In the genomic region with DNA sequence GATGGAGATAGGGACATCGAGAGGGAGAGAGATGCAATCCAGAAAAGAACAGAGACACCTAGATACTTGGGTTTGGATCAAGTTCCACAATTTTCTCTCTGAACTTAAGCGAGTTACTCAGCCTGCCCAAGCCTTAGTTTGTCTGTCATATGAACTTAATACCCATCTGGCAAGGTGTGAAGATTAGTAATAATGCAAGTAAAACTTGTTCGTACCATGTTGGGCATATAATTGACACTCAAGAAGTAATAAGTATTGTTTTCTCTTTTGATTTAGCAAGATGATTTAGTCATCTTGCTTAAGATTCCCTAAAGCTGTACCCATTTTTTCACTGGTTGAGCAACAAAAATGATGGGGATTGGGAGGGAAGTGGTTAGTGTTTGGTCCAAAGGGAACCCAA, we compare ENCODE assay signal across 17 cellular contexts. TPM values are rescaled to one million over a fixed set of nuclear protein-coding genes. Genes with fewer than 3 reads are reported as not detected.
DNase-seq lines count a peak whose midpoint lies in the region; ATAC-seq, FAIRE-seq and TF ChIP-seq lines count a peak whose summit lies in the region.
"Had no signal": no experiment of that assay in that cellular context is flagged by ENCODE, and none has a peak within 500 bp of the region (broad histone marks: within the 10 kb centered on the region; RNA-seq: fewer than 3 reads in every experiment).

No MANE protein-coding gene starts in this region.

- H3K36me3 ChIP-seq in Loucy (ENCODE audit: insufficient read depth, low read length), result no peaks in the 10 kb centered on the region
- H3K36me3 ChIP-seq: tibial nerve had no signal

- H3K9me3 ChIP-seq in Loucy (ENCODE audit: insufficient read depth, low read depth, low read length), result no peaks in the 10 kb centered on the region
- H3K9me3 ChIP-seq: tibial nerve had no signal

- H3K79me2 ChIP-seq in Loucy (ENCODE audit: insufficient read depth, low read length), result peaks cover 77% of the 10 kb centered on the region

- peak overlapping the region; percentile 9 for H3K27ac ChIP-seq in caudate nucleus (ENCODE audit: low read depth, low read length)

- no peak for TF ChIP-seq CTCF in Loucy (conservative IDR thresholded peaks at IDR 0.05; ENCODE audit: low read length)
- no peak for TF ChIP-seq CTCF in osteocyte (IDR thresholded peaks at IDR 0.05)

- no peak for ATAC-seq in stimulated activated naive B cell treated with anti-CD40 and anti-IgM and Interleukin-4, amounts not matched to agents 10 μg/mL and 1 μg/mL and 100 μg/mL, for 72 hours (replicated peaks)
- ATAC-seq in HG03045 (IDR thresholded peaks at IDR 0.05; ENCODE audit: unreplicated experiment), result no peak
- ATAC-seq: Panc1 had no signal

- no peak overlapping the region for H2AFZ ChIP-seq in Loucy (ENCODE audit: low read length)

- no peak overlapping the region for H3K4me3 Mint-ChIP-seq in osteocyte (ENCODE audit: unreplicated experiment)
- H3K4me3 Mint-ChIP-seq in stimulated activated naive B cell treated with anti-CD40 and anti-IgM and Interleukin-4, amounts not matched to agents 10 μg/mL and 1 μg/mL and 100 μg/mL, for 72 hours, result no peak overlapping the region
- H3K4me3 Mint-ChIP-seq: endodermal cell had no signal

- H3K4me2 ChIP-seq in Loucy (ENCODE audit: low read depth, low read length, poor library complexity, severe bottlenecking), result peak overlapping the region; percentile 38

- no peaks in the 10 kb centered on the region for H3K27me3 ChIP-seq in Loucy (ENCODE audit: insufficient read depth, low read length, poor library complexity, severe bottlenecking)
- H3K27me3 ChIP-seq: tibial nerve had no signal

- no peak for DNase-seq in GM18507 (ENCODE audit: extremely low spot score, insufficient read length, low read depth)
- DNase-seq in caudate nucleus (lab: John Stamatoyannopoulos, UW), result no peak
- no peak for DNase-seq in osteocyte (ENCODE audit: extremely low spot score, unreplicated experiment)
- DNase-seq in stimulated activated naive B cell treated with anti-CD40 and anti-IgM and Interleukin-4, amounts not matched to agents 10 μg/mL and 1 μg/mL and 100 μg/mL, for 72 hours, result no peak
- DNase-seq in GDM1 (lab: John Stamatoyannopoulos, UW), result no peak
- DNase-seq: activated CD4-positive, CD25-positive, alpha-beta regulatory T cell; DMS53; endodermal cell; H7; NCI-H187; NCI-H526 had no signal

- H3K9me2 ChIP-seq in Loucy (replicated peaks; ENCODE audit: low read depth, low read length), result no peaks in the 10 kb centered on the region

- H3K4me1 ChIP-seq in Loucy (ENCODE audit: insufficient read depth, low read length, poor library complexity, severe bottlenecking), result peaks cover 42% of the 10 kb centered on the region

- H3K27ac Mint-ChIP-seq in osteocyte (ENCODE audit: unreplicated experiment), result peak overlapping the region; percentile 71
- H3K27ac Mint-ChIP-seq in stimulated activated naive B cell treated with anti-CD40 and anti-IgM and Interleukin-4, amounts not matched to agents 10 μg/mL and 1 μg/mL and 100 μg/mL, for 72 hours, result no peak overlapping the region
- H3K27ac Mint-ChIP-seq: activated T-helper 2 cell treated with anti-CD3 and anti-CD28 coated beads, Interferon-gamma antibody, Interleukin-2, Interleukin-4, amounts not matched to agents 10 μg/mL and 5 μg/mL and 100 μg/mL, durations not matched to agents 14 hours and 24 hours and 36 hours; endodermal cell had no signal

- no peaks in the 10 kb centered on the region for H3K27me3 Mint-ChIP-seq in osteocyte (ENCODE audit: unreplicated experiment)
- H3K27me3 Mint-ChIP-seq in stimulated activated naive B cell treated with anti-CD40 and anti-IgM and Interleukin-4, amounts not matched to agents 10 μg/mL and 1 μg/mL and 100 μg/mL, for 72 hours, result no peaks in the 10 kb centered on the region

- no peaks in the 10 kb centered on the region for H3K9me3 Mint-ChIP-seq in osteocyte (ENCODE audit: unreplicated experiment)
- no peaks in the 10 kb centered on the region for H3K9me3 Mint-ChIP-seq in stimulated activated naive B cell treated with anti-CD40 and anti-IgM and Interleukin-4, amounts not matched to agents 10 μg/mL and 1 μg/mL and 100 μg/mL, for 72 hours
- H3K9me3 Mint-ChIP-seq: activated T-helper 2 cell treated with anti-CD3 and anti-CD28 coated beads, Interferon-gamma antibody, Interleukin-2, Interleukin-4, amounts not matched to agents 10 μg/mL and 5 μg/mL and 100 μg/mL, durations not matched to agents 14 hours and 24 hours and 36 hours; endodermal cell had no signal

- FAIRE-seq in GM18507 (lab: Jason Lieb, UNC), result peak; percentile 58
- FAIRE-seq: islet of Langerhans had no signal

- peaks cover 61% of the 10 kb centered on the region for H3K4me1 Mint-ChIP-seq in osteocyte (ENCODE audit: unreplicated experiment)
- H3K4me1 Mint-ChIP-seq in stimulated activated naive B cell treated with anti-CD40 and anti-IgM and Interleukin-4, amounts not matched to agents 10 μg/mL and 1 μg/mL and 100 μg/mL, for 72 hours, result peaks cover 18 to 36% of the 10 kb centered on the region in 2 donors

- peaks cover 1% of the 10 kb centered on the region for H3K36me3 Mint-ChIP-seq in osteocyte (ENCODE audit: unreplicated experiment)
- H3K36me3 Mint-ChIP-seq in stimulated activated naive B cell treated with anti-CD40 and anti-IgM and Interleukin-4, amounts not matched to agents 10 μg/mL and 1 μg/mL and 100 μg/mL, for 72 hours, result peaks cover 14 to 35% of the 10 kb centered on the region in 2 donors

- no peak overlapping the region for H3K9ac ChIP-seq in Loucy (ENCODE audit: low read depth, low read length, poor library complexity, severe bottlenecking)

- H3F3A ChIP-seq in Loucy (ENCODE audit: low read depth), result no peaks in the 10 kb centered on the region

- no peak overlapping the region for H3K4me3 ChIP-seq in Loucy (ENCODE audit: low read length, poor library complexity, severe bottlenecking)

- H4K20me1 ChIP-seq in Loucy (ENCODE audit: insufficient read depth, low read length, poor library complexity, severe bottlenecking), result peaks cover 16% of the 10 kb centered on the region

RNA-seq across cellular contexts. Expression of a gene that starts 7.5 kb away (rescaled TPM):
- total RNA-seq in osteocyte, result 88.4 and 92.9 TPM in 2 replicates

RNA-seq across cellular contexts. Expression of a gene that starts 17.0 kb away (rescaled TPM):
- 8.6 and 9.0 TPM in 2 replicates for total RNA-seq in osteocyte

RNA-seq across cellular contexts. Expression of a gene that starts 35.2 kb away (rescaled TPM):
- total RNA-seq in osteocyte, result 7.6 and 9.1 TPM in 2 replicates

RNA-seq across cellular contexts. Expression of a gene that starts 43.2 kb away (rescaled TPM):
- total RNA-seq in osteocyte, result 74.1 and 74.4 TPM in 2 replicates
